Comparison of ENCODE assay signal across 8 cellular contexts in the genomic region with DNA sequence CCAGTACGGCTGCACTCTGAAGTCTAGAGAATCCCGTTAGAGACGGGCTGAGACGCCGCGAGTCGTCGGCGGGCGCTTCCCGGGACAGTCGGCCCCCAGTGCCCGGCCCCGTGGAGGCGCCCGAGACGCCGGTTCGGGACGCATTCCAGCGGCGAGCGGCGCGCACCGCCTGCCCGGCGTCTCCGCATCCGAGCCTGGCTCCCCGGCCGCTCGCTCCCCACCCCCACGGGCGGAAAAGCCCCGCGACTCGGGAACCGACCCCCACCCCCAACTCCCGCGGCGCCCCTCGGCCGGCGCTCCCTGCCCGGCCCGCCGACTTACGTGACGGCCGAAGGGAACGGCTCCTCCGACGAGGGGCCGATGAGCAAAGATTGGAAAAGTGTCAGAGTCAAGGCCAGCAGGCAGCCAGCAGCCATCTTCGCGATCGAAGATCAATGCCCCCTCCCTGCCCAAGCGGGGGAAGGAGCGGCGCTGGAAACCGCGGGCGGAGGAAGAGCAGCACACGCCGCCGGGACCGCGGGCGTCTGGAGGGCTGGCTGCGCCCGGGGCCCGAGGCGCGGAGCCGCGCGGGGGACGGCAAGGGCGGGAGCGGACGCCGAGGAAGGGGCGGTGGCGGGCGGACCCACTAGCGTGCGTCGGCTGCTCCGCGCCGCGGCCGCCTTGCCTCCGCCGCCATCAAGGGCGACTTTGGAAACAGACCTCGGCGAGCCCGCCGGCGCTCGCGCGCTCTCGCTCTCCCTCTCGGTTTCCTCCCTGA. TPM values are rescaled to one million over a fixed set of nuclear protein-coding genes. Genes with fewer than 3 reads are reported as not detected.
DNase-seq lines count a peak whose midpoint lies in the region; ATAC-seq and TF ChIP-seq lines count a peak whose summit lies in the region.

CACNA2D1 (minus strand) TSS at position 734 of the 757 bp plus-strand sequence.

- DNase-seq in A673 (ENCODE audit: low spot score) (peak; percentile 64), GM06990 (ENCODE audit: extremely low read depth, insufficient read length) (peak; percentile 19), NCI-H510A (lab: John Stamatoyannopoulos, UW) (peak; percentile 62), choroid plexus epithelial cell (ENCODE audit: low read depth) (no peak), kidney epithelial cell (ENCODE audit: low read depth) (no peak), smooth muscle cell of the brain vasculature (ENCODE audit: low read depth, low spot score) (peak; percentile 7)

- H3K4me3 ChIP-seq in A673 (ENCODE audit: low read depth, low read length, poor library complexity, severe bottlenecking) = peak within 1 kb of the TSS; percentile 90
- H3K4me3 ChIP-seq in GM06990 (replicated peaks; ENCODE audit: low read depth, low read length) = peak within 1 kb of the TSS; percentile 10; the same call in 1 of the 2 replicates
- H3K4me3 ChIP-seq in choroid plexus epithelial cell (ENCODE audit: low read depth, low read length) = peak within 1 kb of the TSS; percentile 84
- H3K4me3 ChIP-seq in kidney epithelial cell (ENCODE audit: low read depth, low read length) = peak within 1 kb of the TSS; percentile 61

- POLR2A ChIA-PET in A673 (lab: Charles Lee; ENCODE audit: low non-redundant PET) = no interaction called here

- H3K27me3 ChIP-seq in A673 (replicated peaks; ENCODE audit: insufficient read depth, low read depth, low read length, poor library complexity) (no peaks in the 10 kb centered on the region), GM06990 (replicated peaks; ENCODE audit: control insufficient read depth, insufficient read depth, low read length) (no peaks in the 10 kb centered on the region; the same call in 1 of the 2 replicates), kidney epithelial cell (ENCODE audit: control insufficient read depth, insufficient read depth, low read length) (no peaks in the 10 kb centered on the region)

- no peak for ATAC-seq in GM21786 (IDR thresholded peaks at IDR 0.05; ENCODE audit: unreplicated experiment)
- no peak for ATAC-seq in GM18498 (IDR thresholded peaks at IDR 0.05; ENCODE audit: unreplicated experiment)

- intact Hi-C loops in A673 (cut with micrococcal nuclease; ENCODE audit: unreplicated experiment) = loop anchor here (5.0 kb wide), 1 partner anchor 211 kb away; no protein-coding TSS in a partner anchor

- H3K36me3 ChIP-seq in A673 (ENCODE audit: insufficient read depth, low read length, poor library complexity, severe bottlenecking) = no peaks in the 10 kb centered on the region
- H3K36me3 ChIP-seq in GM06990 (ENCODE audit: control insufficient read depth, insufficient read depth, low read length) = no peaks in the 10 kb centered on the region
- H3K36me3 ChIP-seq in kidney epithelial cell (ENCODE audit: control insufficient read depth, insufficient read depth, low read length) = no peaks in the 10 kb centered on the region

- BruUV-seq in A673 (replicated peaks; lab: Mats Ljungman, UMichigan) = no TSS peak

- no peaks in the 10 kb centered on the region for H3K9me3 ChIP-seq in A673 (ENCODE audit: low read depth, low read length, poor library complexity, severe bottlenecking)

- peak within 1 kb of the TSS; percentile 98 for H3K27ac ChIP-seq in A673 (ENCODE audit: low read depth, low read length, poor library complexity, severe bottlenecking)

- TF ChIP-seq CTCF in A673 (conservative IDR thresholded peaks at IDR 0.05; ENCODE audit: low read depth, low read length) (no peak), GM06990 (IDR thresholded peaks at IDR 0.05; ENCODE audit: insufficient read depth, low read length, poor library complexity, severe bottlenecking) (no peak), choroid plexus epithelial cell (conservative IDR thresholded peaks at IDR 0.05; ENCODE audit: low read depth, low read length) (no peak), kidney epithelial cell (IDR thresholded peaks at IDR 0.05; ENCODE audit: insufficient read depth, low read length, poor library complexity, severe bottlenecking) (no peak)

- CTCF ChIA-PET in A673 (lab: Charles Lee) = no interaction called here

- peaks cover 35% of the 10 kb centered on the region for H3K4me1 ChIP-seq in A673 (ENCODE audit: insufficient read depth, low read length, poor library complexity, severe bottlenecking)

RNA-seq across cellular contexts. Expression of gene CACNA2D1, which starts in this region (rescaled TPM):
- total RNA-seq in A673 (2021) (47.7 and 49.1 TPM in 2 replicates), kidney epithelial cell (3.4 and 5.9 TPM in 2 replicates)

Comparison
In these comparisons a context has a peak if more than half of its experiments do, and no peak if none do; other contexts are left out.
1. DNase-seq: peak in A673 (single experiment), GM06990 (single experiment), NCI-H510A (single experiment) and smooth muscle cell of the brain vasculature (single experiment); none in choroid plexus epithelial cell (single experiment) and kidney epithelial cell (single experiment).
2. H3K4me3 ChIP-seq: peak in every context shown above with its lines; median percentile 90 in A673; 84 in choroid plexus epithelial cell; 61 in kidney epithelial cell; 10 in GM06990.